ENCODE assay signal across 12 cellular contexts in the genomic region with DNA sequence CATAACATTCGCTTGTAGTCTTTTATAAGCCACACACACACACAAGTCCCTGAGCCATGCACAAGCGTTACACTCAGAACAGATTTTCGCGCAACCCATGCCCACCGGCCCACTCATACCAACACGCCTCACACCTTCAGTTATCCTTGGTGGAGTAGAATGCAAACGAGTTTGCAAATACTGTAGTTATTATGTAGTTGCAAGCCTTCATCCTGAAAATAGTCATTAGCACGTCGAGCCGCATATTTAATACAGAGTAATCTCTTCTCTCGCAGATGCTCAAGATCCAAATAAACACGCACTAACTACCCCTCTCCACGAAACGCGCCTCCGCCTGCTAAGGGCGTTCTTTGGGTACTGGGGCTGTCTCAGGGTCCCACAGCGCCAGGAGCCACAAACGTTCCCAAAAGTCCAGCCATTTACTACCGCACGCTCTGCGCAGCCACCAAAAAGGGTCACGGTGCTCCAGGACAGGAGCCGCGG. TPM values are rescaled to one million over a fixed set of nuclear protein-coding genes. Genes with fewer than 3 reads are reported as not detected.
A peak's percentile ranks its signal among the peaks of the same experiment; 100 is the strongest.
DNase-seq lines count a peak whose midpoint lies in the region; ATAC-seq, FAIRE-seq and TF ChIP-seq lines count a peak whose summit lies in the region.
"Had no signal": no experiment of that assay in that cellular context is flagged by ENCODE, and none has a peak within 500 bp of the region (broad histone marks: within the 10 kb centered on the region; RNA-seq: fewer than 3 reads in every experiment).

No MANE protein-coding gene starts in this region.

- H3K4me3 Mint-ChIP-seq in activated CD4-positive, alpha-beta T cell treated with anti-CD3 and anti-CD28 coated beads for 36 hours = peak overlapping the region; percentile 33
- peak overlapping the region; percentile 50 for H3K4me3 Mint-ChIP-seq in WTC11

- H3K36me3 ChIP-seq in small intestine (ENCODE audit: control insufficient read depth in 2 of 2, insufficient read depth in 2 of 2, low read length in 2 of 2) = no peaks in the 10 kb centered on the region
- H3K36me3 ChIP-seq: ovary had no signal

- peaks cover 36% of the 10 kb centered on the region for H3K4me1 Mint-ChIP-seq in activated CD4-positive, alpha-beta T cell treated with anti-CD3 and anti-CD28 coated beads for 36 hours
- H3K4me1 Mint-ChIP-seq in WTC11 = peaks cover 76% of the 10 kb centered on the region

- TF ChIP-seq POLR2A in lower leg skin (IDR thresholded peaks at IDR 0.05) = no peak

- DNase-seq in activated CD4-positive, alpha-beta T cell treated with anti-CD3 and anti-CD28 coated beads for 36 hours = no peak
- DNase-seq in activated CD4-positive, alpha-beta T cell treated with anti-CD3 and anti-CD28 coated beads, Interleukin-2, amount 50 U/mL, for 48 hours = no peak
- DNase-seq in WTC11 (ENCODE audit: low spot score) (no peak), lower leg skin (ENCODE audit: low spot score in 2 of 2) (no peak), small intestine (no peak), iPS-NIHi11 (ENCODE audit: low spot score) (no peak), GF-D8 (lab: John Stamatoyannopoulos, UW) (no peak), NCI-H1694 (lab: John Stamatoyannopoulos, UW) (no peak)
- DNase-seq: NCI-H1092 treated with DMSO at 0.1 percent for 48 hours, ovary had no signal

- no peak for TF ChIP-seq CTCF in WTC11 (IDR thresholded peaks at IDR 0.05)
- TF ChIP-seq CTCF in lower leg skin (IDR thresholded peaks at IDR 0.05) = no peak

- POLR2A ChIA-PET in activated CD4-positive, alpha-beta T cell treated with anti-CD3 and anti-CD28 coated beads for 36 hours (lab: Charles Lee) = no interaction called here
- POLR2A ChIA-PET in WTC11 (lab: Charles Lee) = no interaction called here

- CTCF ChIA-PET in activated CD4-positive, alpha-beta T cell treated with anti-CD3 and anti-CD28 coated beads for 36 hours (lab: Charles Lee) = interaction anchor here (0.6 kb wide), 1 partner anchor 70 kb away, joined by 5 read pairs; no protein-coding TSS in a partner anchor
- CTCF ChIA-PET in WTC11 (lab: Charles Lee) = interaction anchor here (1.7 to 2.9 kb wide), 3 partner anchors 12 to 99 kb away, joined by 6 to 17 read pairs (median 10); no protein-coding TSS in a partner anchor

- H3K27ac Mint-ChIP-seq in activated CD4-positive, alpha-beta T cell treated with anti-CD3 and anti-CD28 coated beads for 36 hours = no peak overlapping the region
- no peak overlapping the region for H3K27ac Mint-ChIP-seq in WTC11

- H3K36me3 Mint-ChIP-seq in activated CD4-positive, alpha-beta T cell treated with anti-CD3 and anti-CD28 coated beads for 36 hours (ENCODE audit: low read depth) = no peaks in the 10 kb centered on the region
- H3K36me3 Mint-ChIP-seq in WTC11 = no peaks in the 10 kb centered on the region; the same call in 1 of the 2 replicates

- peaks cover 85% of the 10 kb centered on the region for H3K27me3 Mint-ChIP-seq in activated CD4-positive, alpha-beta T cell treated with anti-CD3 and anti-CD28 coated beads for 36 hours
- H3K27me3 Mint-ChIP-seq in WTC11 (ENCODE audit: low read depth) = peaks cover 100% of the 10 kb centered on the region

- ATAC-seq in activated CD4-positive, alpha-beta T cell treated with anti-CD3 and anti-CD28 coated beads for 36 hours = no peak
- ATAC-seq in WTC11 = no peak
- ATAC-seq: HCT116 had no signal

- H3K4me1 ChIP-seq in small intestine (ENCODE audit: control insufficient read depth in 2 of 2, insufficient read depth in 1 of 2, low read depth in 1 of 2, low read length in 1 of 2) = no peaks in the 10 kb centered on the region

- no peaks in the 10 kb centered on the region for H3K9me3 ChIP-seq in small intestine (ENCODE audit: control insufficient read depth, low read depth)
- H3K9me3 ChIP-seq: ovary had no signal

- 21% methylated on average over 25 of the region's 25 CpGs for WGBS in lower leg skin, 2 donors
- 9 to 19% (median 12%) methylated on average over 25 of the region's 25 CpGs for WGBS in small intestine, 3 donors

- H3K9me3 Mint-ChIP-seq in activated CD4-positive, alpha-beta T cell treated with anti-CD3 and anti-CD28 coated beads for 36 hours (ENCODE audit: low read depth) = no peaks in the 10 kb centered on the region
- H3K9me3 Mint-ChIP-seq in WTC11 = no peaks in the 10 kb centered on the region

- FAIRE-seq in small intestine (lab: Jason Lieb, UNC) = no peak

- intact Hi-C loops in activated CD4-positive, alpha-beta T cell treated with anti-CD3 and anti-CD28 coated beads for 36 hours (cut with DNase I, micrococcal nuclease) = loop anchor here (5.0 to 10.0 kb wide), 3 partner anchors 102 to 1700 kb away; a partner anchor contains a TSS
- intact Hi-C loops in lower leg skin (cut with DNase I; ENCODE audit: low total_unique reads) = no loop called here

- H3K4me3 ChIP-seq in lower leg skin (ENCODE audit: low read depth, poor library complexity, severe bottlenecking) (peak overlapping the region; percentile 4), small intestine (ENCODE audit: low read depth in 1 of 2, low read length in 2 of 2) (peak overlapping the region; percentile 27 to 52)

- peaks cover 35 to 51% of the 10 kb centered on the region in 2 donors for H3K27me3 ChIP-seq in small intestine (ENCODE audit: control insufficient read depth in 2 of 2, insufficient read depth in 2 of 2, low read length in 2 of 2)
- H3K27me3 ChIP-seq: ovary had no signal

- peak overlapping the region; percentile 52 to 89 for H3K27ac ChIP-seq in small intestine (ENCODE audit: low read depth in 1 of 2, low read length in 1 of 2)
- H3K27ac ChIP-seq: ovary had no signal

TF ChIP-seq in WTC11, 78 proteins besides CTCF, POLR2A, EP300 and RAD21:
- TF ChIP-seq GABPB1 (CRISPR knock-in tag; IDR thresholded peaks at IDR 0.05) = no peak
- no peak for TF ChIP-seq KAT7 (CRISPR knock-in tag; IDR thresholded peaks at IDR 0.05; ENCODE audit: borderline replicate concordance)
- TF ChIP-seq ELF4 (CRISPR knock-in tag; IDR thresholded peaks at IDR 0.05; ENCODE audit: low read depth) = no peak
- no peak for TF ChIP-seq ZNF423 (CRISPR knock-in tag; IDR thresholded peaks at IDR 0.05)
- TF ChIP-seq, protein P1, sequence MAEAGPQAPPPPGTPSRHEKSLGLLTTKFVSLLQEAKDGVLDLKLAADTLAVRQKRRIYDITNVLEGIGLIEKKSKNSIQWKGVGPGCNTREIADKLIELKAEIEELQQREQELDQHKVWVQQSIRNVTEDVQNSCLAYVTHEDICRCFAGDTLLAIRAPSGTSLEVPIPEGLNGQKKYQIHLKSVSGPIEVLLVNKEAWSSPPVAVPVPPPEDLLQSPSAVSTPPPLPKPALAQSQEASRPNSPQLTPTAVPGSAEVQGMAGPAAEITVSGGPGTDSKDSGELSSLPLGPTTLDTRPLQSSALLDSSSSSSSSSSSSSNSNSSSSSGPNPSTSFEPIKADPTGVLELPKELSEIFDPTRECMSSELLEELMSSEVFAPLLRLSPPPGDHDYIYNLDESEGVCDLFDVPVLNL (CRISPR knock-in tag; IDR thresholded peaks at IDR 0.05; ENCODE audit: borderline replicate concordance, low read depth) = no peak
- no peak for TF ChIP-seq IRF2 (CRISPR knock-in tag; IDR thresholded peaks at IDR 0.05; ENCODE audit: borderline replicate concordance, low read depth)
- TF ChIP-seq, protein P2, sequence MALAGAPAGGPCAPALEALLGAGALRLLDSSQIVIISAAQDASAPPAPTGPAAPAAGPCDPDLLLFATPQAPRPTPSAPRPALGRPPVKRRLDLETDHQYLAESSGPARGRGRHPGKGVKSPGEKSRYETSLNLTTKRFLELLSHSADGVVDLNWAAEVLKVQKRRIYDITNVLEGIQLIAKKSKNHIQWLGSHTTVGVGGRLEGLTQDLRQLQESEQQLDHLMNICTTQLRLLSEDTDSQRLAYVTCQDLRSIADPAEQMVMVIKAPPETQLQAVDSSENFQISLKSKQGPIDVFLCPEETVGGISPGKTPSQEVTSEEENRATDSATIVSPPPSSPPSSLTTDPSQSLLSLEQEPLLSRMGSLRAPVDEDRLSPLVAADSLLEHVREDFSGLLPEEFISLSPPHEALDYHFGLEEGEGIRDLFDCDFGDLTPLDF (CRISPR knock-in tag; IDR thresholded peaks at IDR 0.05) = no peak

RNA-seq across cellular contexts. Expression of a gene that starts 1.8 kb away (rescaled TPM):
- total RNA-seq in activated CD4-positive, alpha-beta T cell treated with anti-CD3 and anti-CD28 coated beads for 36 hours = not detected
- not detected in 3 replicates for total RNA-seq in WTC11 (2021)
- total RNA-seq in lower leg skin = not detected
- polyA plus RNA-seq in small intestine = 10 to 100 TPM in 1 of 3 donors, 1 to 10 TPM in 1, under 1 TPM in 1; 0.67 to 11.9 (median 10.0) TPM
- total RNA-seq: dermis blood vessel endothelial cell had no signal
